10 cellular contexts compared by ENCODE assay signal in genomic region chr18:63207154-63207790, GRCh38.
DNase-seq lines count a peak whose midpoint lies in the region; ATAC-seq and TF ChIP-seq lines count a peak whose summit lies in the region.
"Had no signal": no experiment of that assay in that cellular context is flagged by ENCODE, and none has a peak within 500 bp of the region (broad histone marks: within the 10 kb centered on the region; RNA-seq: fewer than 3 reads in every experiment).

No MANE protein-coding gene starts in this region.

- POLR2A ChIA-PET in OCI-LY7 (lab: Charles Lee) = interaction anchor here (0.8 kb wide), 1 partner anchor 576 kb away, joined by 3 read pairs; no protein-coding TSS in a partner anchor

- TF ChIP-seq CTCF in GM12875 (IDR thresholded peaks at IDR 0.05; ENCODE audit: borderline replicate concordance, insufficient read depth, low read depth, low read length) (no peak), OCI-LY7 (conservative IDR thresholded peaks at IDR 0.05; ENCODE audit: low read length) (no peak)

- H3K4me2 ChIP-seq in OCI-LY7 (ENCODE audit: low read length) = peak overlapping the region; percentile 56
- no peak overlapping the region for H3K4me2 ChIP-seq in trophoblast cell (ENCODE audit: low read length)

- H3K23ac ChIP-seq in trophoblast cell (ENCODE audit: low read length) = no peak overlapping the region

- H3K9me2 ChIP-seq in OCI-LY7 (ENCODE audit: insufficient read depth, low read length) = no peaks in the 10 kb centered on the region

- H2BK5ac ChIP-seq in trophoblast cell (ENCODE audit: low read depth, low read length, poor library complexity) = no peak overlapping the region

- H3K27me3 ChIP-seq in mucosa of rectum (ENCODE audit: control insufficient read depth in 2 of 2, insufficient read depth in 2 of 2, low read length in 2 of 2) (no peaks in the 10 kb centered on the region), trophoblast cell (ENCODE audit: insufficient read depth, low read length) (no peaks in the 10 kb centered on the region)

- no CpG with 5 or more reads among the region's 14 CpGs for WGBS in trophoblast cell (ENCODE audit: extremely low coverage, insufficient coverage, insufficient read length)

- H3K9ac ChIP-seq in mucosa of rectum (ENCODE audit: low read depth in 1 of 2, low read length in 2 of 2) (peak overlapping the region in 1 of 2 donors; percentile 57), trophoblast cell (ENCODE audit: low read length) (no peak overlapping the region)

- no peaks in the 10 kb centered on the region for H4K20me1 ChIP-seq in OCI-LY7 (ENCODE audit: insufficient read depth, low read length)

- no peak overlapping the region for H3K27ac ChIP-seq in OCI-LY7 (ENCODE audit: low read depth, low read length, poor library complexity, severe bottlenecking)
- peak overlapping the region; percentile 62 for H3K27ac ChIP-seq in mucosa of rectum (ENCODE audit: low read depth in 2 of 2, low read length in 2 of 2)
- no peak overlapping the region for H3K27ac ChIP-seq in trophoblast cell (ENCODE audit: low read depth, low read length)

- H3K4me3 ChIP-seq in GM12875 (ENCODE audit: low read depth, low read length) (peak overlapping the region; percentile 21), OCI-LY7 (ENCODE audit: low read depth, low read length, poor library complexity, severe bottlenecking) (peak overlapping the region; percentile 45), mucosa of rectum (ENCODE audit: low read length in 2 of 2) (peak overlapping the region; percentile 41 to 51), trophoblast cell (ENCODE audit: low read depth, low read length) (no peak overlapping the region)

- H3K9me3 ChIP-seq in OCI-LY7 (ENCODE audit: low read length) = no peaks in the 10 kb centered on the region
- H3K9me3 ChIP-seq in mucosa of rectum (ENCODE audit: control insufficient read depth in 2 of 2, low read length in 2 of 2) = no peaks in the 10 kb centered on the region
- no peaks in the 10 kb centered on the region for H3K9me3 ChIP-seq in trophoblast cell (ENCODE audit: insufficient read depth, low read depth, low read length)

- H4K8ac ChIP-seq in trophoblast cell (ENCODE audit: low read depth, low read length) = no peak overlapping the region

- ATAC-seq in HG03025 (IDR thresholded peaks at IDR 0.05; ENCODE audit: low FRiP score, unreplicated experiment) (peak; percentile 34), GM18517 (IDR thresholded peaks at IDR 0.05; ENCODE audit: unreplicated experiment) (no peak)
- ATAC-seq: left lobe of liver had no signal

- H3K18ac ChIP-seq in trophoblast cell (ENCODE audit: low read length) = no peak overlapping the region

- H3K4ac ChIP-seq in trophoblast cell (ENCODE audit: low read depth, low read length) = no peak overlapping the region

- H3K14ac ChIP-seq in trophoblast cell (ENCODE audit: low read length) = no peak overlapping the region

- CTCF ChIA-PET in OCI-LY7 (lab: Charles Lee; ENCODE audit: unreplicated experiment) = no interaction called here

- H4K12ac ChIP-seq in trophoblast cell (ENCODE audit: low read depth, low read length) = no peak overlapping the region

- H2AFZ ChIP-seq in OCI-LY7 (ENCODE audit: low read length) (peak overlapping the region; percentile 95), trophoblast cell (ENCODE audit: insufficient read depth, low read length, poor library complexity) (no peak overlapping the region)

- H2BK120ac ChIP-seq in trophoblast cell (ENCODE audit: insufficient read depth, low read length, poor library complexity) = no peak overlapping the region

- intact Hi-C loops in OCI-LY7 (cut with micrococcal nuclease; ENCODE audit: unreplicated experiment) = loop anchor here (5.0 kb wide), 2 partner anchors 50 to 110 kb away; partner anchors contain the start of gene BCL2

- H3K79me1 ChIP-seq in trophoblast cell (ENCODE audit: low read length) = no peaks in the 10 kb centered on the region

- H3K36me3 ChIP-seq in OCI-LY7 (ENCODE audit: insufficient read depth, low read length) (no peaks in the 10 kb centered on the region), mucosa of rectum (ENCODE audit: control insufficient read depth in 2 of 2, insufficient read depth in 2 of 2, low read length in 2 of 2) (no peaks in the 10 kb centered on the region), trophoblast cell (ENCODE audit: control insufficient read depth in 1 of 2, insufficient read depth in 2 of 2, low read length in 2 of 2) (no peaks in the 10 kb centered on the region)

- peak; percentile 49 for DNase-seq in OCI-LY7 (ENCODE audit: low spot score)
- DNase-seq in T1000 (lab: John Stamatoyannopoulos, UW) = no peak
- no peak for DNase-seq in trophoblast cell
- no peak for DNase-seq in cerebellar cortex (ENCODE audit: low spot score)
- DNase-seq: effector CD4-positive, alpha-beta T cell had no signal

- no peak overlapping the region for H2BK12ac ChIP-seq in trophoblast cell (ENCODE audit: low read length)

- H3K4me1 ChIP-seq in OCI-LY7 (ENCODE audit: insufficient read depth, low read length, poor library complexity, severe bottlenecking) (peaks cover 39% of the 10 kb centered on the region), mucosa of rectum (ENCODE audit: control insufficient read depth in 2 of 2, insufficient read depth in 2 of 2, low read length in 2 of 2) (peaks cover 12 to 15% of the 10 kb centered on the region in 2 donors), trophoblast cell (ENCODE audit: control insufficient read depth in 1 of 2, insufficient read depth in 2 of 2, low read length in 2 of 2) (no peaks in the 10 kb centered on the region)

- no peaks in the 10 kb centered on the region for H3K79me2 ChIP-seq in OCI-LY7 (ENCODE audit: insufficient read depth, low read depth, low read length)
- H3K79me2 ChIP-seq in trophoblast cell (ENCODE audit: control insufficient read depth, insufficient read depth, low read length, poor library complexity) = no peaks in the 10 kb centered on the region

- H2AK5ac ChIP-seq in trophoblast cell (ENCODE audit: low read length) = no peak overlapping the region

- BruUV-seq in OCI-LY7 (replicated peaks; lab: Mats Ljungman, UMichigan) = no TSS peak

- H4K91ac ChIP-seq in trophoblast cell (ENCODE audit: low read depth, low read length) = no peak overlapping the region

Comparison
In these comparisons a context has a peak if more than half of its experiments do, and no peak if none do; other contexts are left out.
1. H3K27ac ChIP-seq: peak in mucosa of rectum (2 of 2); none in OCI-LY7 (single experiment) and trophoblast cell (single experiment).